ENCODE assay signal across 8 cellular contexts in genomic region chr4:77075869-77076801, GRCh38. TPM values are rescaled to one million over a fixed set of nuclear protein-coding genes. Genes with fewer than 3 reads are reported as not detected.
A peak's percentile ranks its signal among the peaks of the same experiment; 100 is the strongest.
DNase-seq lines count a peak whose midpoint lies in the region; ATAC-seq and TF ChIP-seq lines count a peak whose summit lies in the region.

Gene CCNI, minus strand, starts transcription at chr4:77075989. Its CDS starts 9,627 bp downstream, at chr4:77066362.

- no peaks in the 10 kb centered on the region for H3K9me3 ChIP-seq in BE2C

- H3K27me3 ChIP-seq in BE2C, result no peaks in the 10 kb centered on the region

- TF ChIP-seq CTCF in BE2C (IDR thresholded peaks at IDR 0.05; ENCODE audit: low read depth, low read length), result no peak

- H3K4me1 ChIP-seq in BE2C, result no peaks in the 10 kb centered on the region

- peak within 1 kb of the TSS; percentile 88 for H3K4me3 ChIP-seq in BE2C (ENCODE audit: low read depth, low read length)

- ATAC-seq in GM19324 (IDR thresholded peaks at IDR 0.05; ENCODE audit: low FRiP score, unreplicated experiment), result peak; percentile 84
- ATAC-seq in HG03460 (IDR thresholded peaks at IDR 0.05; ENCODE audit: unreplicated experiment), result peak; percentile 63

- no peaks in the 10 kb centered on the region for H3K36me3 ChIP-seq in BE2C

- DNase-seq in BE2C (peak; percentile 95), NCI-H526 (lab: John Stamatoyannopoulos, UW) (peak; percentile 86 to 95), kidney tubule cell (ENCODE audit: low spot score) (peak; percentile 97)
- peak; percentile 94 for DNase-seq in activated CD4-positive, alpha-beta T cell treated with anti-CD3 and anti-CD28 coated beads for 48 hours
- DNase-seq in stimulated activated CD4-positive, alpha-beta T cell treated with anti-CD3 and anti-CD28 coated beads, Interleukin-1b, Interleukin-23, amount 100 ng/mL, for 24 hours (ENCODE audit: low read depth in 4 of 4, low spot score in 1 of 4), result peak; percentile 84 to 91 (median 88)

- H3K27ac ChIP-seq in cingulate gyrus (ENCODE audit: low read depth, low read length), result peak within 1 kb of the TSS; percentile 100

RNA-seq across cellular contexts. Expression of gene CCNI, which starts in this region (rescaled TPM):
- polyA plus RNA-seq in BE2C (2012; ENCODE audit: insufficient read depth, insufficient read length, low read depth), result 98.0 TPM

Comparison
In these comparisons a context has a peak if more than half of its experiments do, and no peak if none do; other contexts are left out.
1. Peak in every context shown above with its lines: DNase-seq, ATAC-seq, H3K4me3 ChIP-seq and H3K27ac ChIP-seq.